In genomic region chr22:39729141-39729934, GRCh38 we compare ENCODE assay signal across 26 cellular contexts.
DNase-seq lines count a peak whose midpoint lies in the region; ATAC-seq, FAIRE-seq and TF ChIP-seq lines count a peak whose summit lies in the region.
"Had no signal": no experiment of that assay in that cellular context is flagged by ENCODE, and none has a peak within 500 bp of the region (broad histone marks: within the 10 kb centered on the region; RNA-seq: fewer than 3 reads in every experiment).

No MANE protein-coding gene starts in this region.

- no peaks in the 10 kb centered on the region for H3K36me3 Mint-ChIP-seq in activated CD8-positive, alpha-beta memory T cell treated with anti-CD3 and anti-CD28 coated beads, Interleukin-2, amount 10 ng/mL, durations not matched to agents 7 days and 5 days
- H3K36me3 Mint-ChIP-seq: CD8-positive, alpha-beta T cell had no signal

- POLR2A ChIA-PET in HepG2 (lab: Yijun Ruan, JAX), result no interaction called here

- no TSS peak for BruUV-seq in HepG2 (replicated peaks; lab: Mats Ljungman, UMichigan)

- in situ Hi-C loops in HepG2 (cut with HindIII; ENCODE audit: extremely low pct_ligation_motif_present, low pct_unique_long_range_greater_than_20kb), result no loop called here

- TF ChIP-seq POLR2A in HepG2 (IDR thresholded peaks at IDR 0.05; ENCODE audit: insufficient read depth in 1 of 2, low read depth in 2 of 2, low read length in 2 of 2) (no peak), right lobe of liver (IDR thresholded peaks at IDR 0.05) (no peak)

- H3K27me3 Mint-ChIP-seq in activated CD8-positive, alpha-beta memory T cell treated with anti-CD3 and anti-CD28 coated beads, Interleukin-2, amount 10 ng/mL, durations not matched to agents 7 days and 5 days, result peaks cover 16% of the 10 kb centered on the region

- H4K20me1 ChIP-seq in HepG2 (ENCODE audit: insufficient read depth, low read length), result no peaks in the 10 kb centered on the region

- no peaks in the 10 kb centered on the region for H3K9me3 Mint-ChIP-seq in activated CD8-positive, alpha-beta memory T cell treated with anti-CD3 and anti-CD28 coated beads, Interleukin-2, amount 10 ng/mL, durations not matched to agents 7 days and 5 days (ENCODE audit: low read depth)
- H3K9me3 Mint-ChIP-seq: CD8-positive, alpha-beta T cell had no signal

- no peak for ATAC-seq in activated CD8-positive, alpha-beta memory T cell treated with anti-CD3 and anti-CD28 coated beads, Interleukin-2, amount 10 ng/mL, durations not matched to agents 7 days and 5 days
- ATAC-seq in HepG2, result no peak
- no peak for ATAC-seq in right lobe of liver
- ATAC-seq in GM18858 (IDR thresholded peaks at IDR 0.05; ENCODE audit: unreplicated experiment), result no peak
- ATAC-seq: CD8-positive, alpha-beta T cell had no signal

- H3K9ac ChIP-seq in HepG2 (ENCODE audit: insufficient read depth, low read depth, low read length) (no peak overlapping the region), colonic mucosa (ENCODE audit: low read depth in 2 of 2, low read length in 2 of 2) (no peak overlapping the region)

- H3K9me3 ChIP-seq in HepG2 (ENCODE audit: low read length), result no peaks in the 10 kb centered on the region
- no peaks in the 10 kb centered on the region for H3K9me3 ChIP-seq in right lobe of liver
- H3K9me3 ChIP-seq in colonic mucosa, result no peaks in the 10 kb centered on the region
- H3K9me3 ChIP-seq: Caco-2 had no signal

- H3K4me3 Mint-ChIP-seq in activated CD8-positive, alpha-beta memory T cell treated with anti-CD3 and anti-CD28 coated beads, Interleukin-2, amount 10 ng/mL, durations not matched to agents 7 days and 5 days, result no peak overlapping the region
- H3K4me3 Mint-ChIP-seq: B cell; CD8-positive, alpha-beta T cell had no signal

- H2AFZ ChIP-seq in HepG2 (ENCODE audit: low read length), result no peak overlapping the region

- FAIRE-seq in HepG2 (lab: Jason Lieb, UNC), result no peak
- FAIRE-seq: GM12892 had no signal

- H3K27ac ChIP-seq in HepG2 (ENCODE audit: extremely low read length, insufficient read depth, low read length), result no peak overlapping the region
- H3K27ac ChIP-seq in right lobe of liver, result no peak overlapping the region
- H3K27ac ChIP-seq in colonic mucosa, result no peak overlapping the region
- H3K27ac ChIP-seq: 22Rv1, C4-2B, HL-60, RWPE1 had no signal

- no peaks in the 10 kb centered on the region for H3K36me3 ChIP-seq in HepG2 (replicated peaks in 1 of 2; ENCODE audit: control insufficient read depth in 1 of 2, insufficient read depth in 2 of 2, low read length in 2 of 2)
- no peaks in the 10 kb centered on the region for H3K36me3 ChIP-seq in right lobe of liver
- no peaks in the 10 kb centered on the region for H3K36me3 ChIP-seq in colonic mucosa

- H3K4me2 ChIP-seq in HepG2 (ENCODE audit: low read depth, low read length), result no peak overlapping the region

- DNase-seq in activated CD8-positive, alpha-beta memory T cell treated with anti-CD3 and anti-CD28 coated beads, Interleukin-2, amount 10 ng/mL, durations not matched to agents 7 days and 5 days, result peak; percentile 26
- DNase-seq in activated CD8-positive, alpha-beta memory T cell treated with anti-CD3 and anti-CD28 coated beads for 24 hours, result no peak
- DNase-seq in HepG2 (ENCODE audit: low spot score) (no peak), right lobe of liver (no peak), islet precursor cell (peak; percentile 40), colonic mucosa (no peak)
- DNase-seq: Caco-2, DMS79, EL, GDM1, HCEC 1CT, NCI-H1048, NCI-H1417, NCI-H1694, NCI-H2029 treated with DMSO at 0.1 percent for 48 hours, NCI-H2227 treated with DMSO at 0.1 percent for 48 hours, NCI-H526 treated with DMSO at 0.1 percent for 48 hours, SHP77 had no signal

- CTCF ChIA-PET in activated CD8-positive, alpha-beta memory T cell treated with anti-CD3 and anti-CD28 coated beads, Interleukin-2, amount 10 ng/mL, durations not matched to agents 7 days and 5 days (lab: Charles Lee), result no interaction called here
- CTCF ChIA-PET in HepG2 (lab: Yijun Ruan, JAX; ENCODE audit: low intra/inter-chr PET ratio, low total read pairs), result no interaction called here

- H3K79me2 ChIP-seq in HepG2 (ENCODE audit: insufficient read depth, low read length), result no peaks in the 10 kb centered on the region

- TF ChIP-seq CTCF in HepG2 (CRISPR knock-in tag; IDR thresholded peaks at IDR 0.05), result no peak
- no peak for TF ChIP-seq CTCF in right lobe of liver (IDR thresholded peaks at IDR 0.05)
- TF ChIP-seq CTCF in colonic mucosa (IDR thresholded peaks at IDR 0.05), result no peak

- no peaks in the 10 kb centered on the region for H3K4me1 Mint-ChIP-seq in activated CD8-positive, alpha-beta memory T cell treated with anti-CD3 and anti-CD28 coated beads, Interleukin-2, amount 10 ng/mL, durations not matched to agents 7 days and 5 days
- H3K4me1 Mint-ChIP-seq: B cell had no signal

- TF ChIP-seq EP300 in HepG2 (IDR thresholded peaks at IDR 0.05; ENCODE audit: low read depth in 2 of 2, low read length in 2 of 2) (no peak), HepG2 (CRISPR knock-in tag; IDR thresholded peaks at IDR 0.05; ENCODE audit: borderline replicate concordance) (no peak)

- WGBS in HepG2 (ENCODE audit: low lambda C conversion rate), result 10% methylated on average over 5 of the region's 13 CpGs
- 59% methylated on average over 6 of the region's 13 CpGs for WGBS in right lobe of liver (ENCODE audit: insufficient coverage, low coverage, low lambda C conversion rate, missing lambda C conversion rate)

- no peak overlapping the region for H3K4me3 ChIP-seq in HepG2 (replicated peaks in 1 of 3; ENCODE audit: insufficient read depth in 1 of 3, low read depth in 2 of 3, low read length in 3 of 3)
- no peak overlapping the region for H3K4me3 ChIP-seq in right lobe of liver
- H3K4me3 ChIP-seq in colonic mucosa, result no peak overlapping the region

- intact Hi-C loops in HepG2 (cut with micrococcal nuclease; ENCODE audit: unreplicated experiment), result no loop called here
- intact Hi-C loops in right lobe of liver (cut with DNase I), result no loop called here
- intact Hi-C loops in colonic mucosa (cut with DNase I), result no loop called here

- H3K4me1 ChIP-seq in HepG2 (ENCODE audit: insufficient read depth, low read length), result no peaks in the 10 kb centered on the region
- no peaks in the 10 kb centered on the region for H3K4me1 ChIP-seq in right lobe of liver
- no peaks in the 10 kb centered on the region for H3K4me1 ChIP-seq in colonic mucosa

- H3K27ac Mint-ChIP-seq in activated CD8-positive, alpha-beta memory T cell treated with anti-CD3 and anti-CD28 coated beads, Interleukin-2, amount 10 ng/mL, durations not matched to agents 7 days and 5 days, result no peak overlapping the region
- H3K27ac Mint-ChIP-seq: B cell; CD8-positive, alpha-beta T cell had no signal

- TF ChIP-seq RAD21 in HepG2 (CRISPR knock-in tag; IDR thresholded peaks at IDR 0.05), result no peak

- H3K27me3 ChIP-seq in HepG2 (ENCODE audit: control insufficient read depth in 1 of 2, insufficient read depth in 2 of 2, low read length in 2 of 2) (peaks cover 8 to 46% of the 10 kb centered on the region in 2 experiments; a peak in 4 of 5 replicates), right lobe of liver (no peaks in the 10 kb centered on the region), colonic mucosa (no peaks in the 10 kb centered on the region)

TF ChIP-seq in HepG2, 621 proteins besides CTCF, POLR2A, EP300 and RAD21:
- TF ChIP-seq ZBTB1 (CRISPR knock-in tag; IDR thresholded peaks at IDR 0.05; ENCODE audit: borderline replicate concordance), result no peak
- TF ChIP-seq MNT (IDR thresholded peaks at IDR 0.05), result peak; percentile 60

Comparison
In these comparisons a context has a peak if more than half of its experiments do, and no peak if none do; other contexts are left out.
1. DNase-seq: peak in activated CD8-positive, alpha-beta memory T cell treated with anti-CD3 and anti-CD28 coated beads, Interleukin-2, amount 10 ng/mL, durations not matched to agents 7 days and 5 days (single experiment) and islet precursor cell (single experiment); none in activated CD8-positive, alpha-beta memory T cell treated with anti-CD3 and anti-CD28 coated beads for 24 hours (single experiment), HepG2 (single experiment), right lobe of liver (0 of 3) and colonic mucosa (single experiment).